Comparison of ENCODE assay signal across 8 cellular contexts in the genomic region with DNA sequence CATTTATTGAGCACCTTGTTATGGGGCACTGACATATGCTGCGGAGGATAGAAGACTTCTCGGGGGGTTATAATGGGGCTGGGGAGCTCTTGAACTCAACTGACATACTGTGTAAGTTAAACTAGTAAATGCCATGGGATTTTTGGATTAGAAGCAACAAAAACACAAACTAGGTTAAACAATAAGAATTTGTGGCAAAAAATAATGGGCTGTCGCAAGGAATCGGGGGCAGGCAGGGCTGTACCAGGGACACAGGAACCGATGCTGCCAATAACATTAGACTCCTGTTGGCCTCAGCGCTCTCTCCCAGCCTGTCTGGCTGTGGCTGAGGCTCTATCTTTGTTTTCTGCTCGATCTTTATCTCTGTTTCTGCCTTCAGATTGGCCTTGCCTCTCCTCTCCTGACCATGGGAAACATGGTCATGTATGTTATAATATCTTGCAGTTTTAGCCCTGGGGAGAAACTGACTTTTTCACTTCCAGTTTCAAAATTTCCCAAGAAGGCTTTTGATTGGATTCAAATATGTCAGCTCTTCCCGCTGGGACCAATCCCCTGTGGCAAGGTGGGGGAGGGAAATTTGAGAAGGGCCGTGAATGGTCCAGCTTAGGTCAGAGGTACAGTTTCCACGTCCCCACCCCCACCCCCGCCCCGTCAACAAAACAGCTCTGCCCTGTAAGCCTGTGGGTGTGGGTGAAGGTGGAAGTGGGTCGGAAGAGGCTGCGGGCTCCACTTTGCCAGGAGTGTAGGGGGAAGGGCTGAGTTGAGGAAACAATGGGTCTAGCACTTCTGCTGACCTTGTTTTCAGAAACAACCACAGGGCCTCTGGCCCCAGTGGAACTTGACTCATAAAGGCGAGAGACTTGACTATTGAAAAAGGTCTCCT.
DNase-seq lines count a peak whose midpoint lies in the region; ATAC-seq, FAIRE-seq and TF ChIP-seq lines count a peak whose summit lies in the region.

No MANE protein-coding gene starts in this region.

- H3K4me3 ChIP-seq in WI38 (ENCODE audit: low read depth, low read length) (peak overlapping the region; percentile 13; the same call in 1 of the 2 replicates), choroid plexus epithelial cell (ENCODE audit: low read depth, low read length) (peak overlapping the region; percentile 25)

- TF ChIP-seq POLR2A in GM12892 (IDR thresholded peaks at IDR 0.05; ENCODE audit: low read depth, low read length): no peak

- ATAC-seq in HG02588 (IDR thresholded peaks at IDR 0.05; ENCODE audit: unreplicated experiment): peak; percentile 55
- peak; percentile 72 for ATAC-seq in left lobe of liver

- DNase-seq in GM12892 (ENCODE audit: insufficient read length) (peak; percentile 37), NAMALWA (ENCODE audit: low spot score) (peak; percentile 58), choroid plexus epithelial cell (ENCODE audit: low read depth) (peak; percentile 91), left lobe of liver (ENCODE audit: low spot score) (peak; percentile 84), NCI-H2171 treated with DMSO at 0.1 percent for 48 hours (lab: John Stamatoyannopoulos, UW) (no peak)
- peak; percentile 27 to 39 for DNase-seq in stimulated activated CD4-positive, alpha-beta T cell treated with anti-CD3 and anti-CD28 coated beads, Interleukin-4, amount 100 ng/mL, for 4 hours

- peak; percentile 70 for FAIRE-seq in GM12892 (lab: Jason Lieb, UNC)

- TF ChIP-seq CTCF in WI38 (IDR thresholded peaks at IDR 0.05; ENCODE audit: low read depth, low read length) (no peak), choroid plexus epithelial cell (conservative IDR thresholded peaks at IDR 0.05; ENCODE audit: low read depth, low read length) (no peak)
